Comparison of ENCODE assay signal across 1 cellular context in the genomic region with DNA sequence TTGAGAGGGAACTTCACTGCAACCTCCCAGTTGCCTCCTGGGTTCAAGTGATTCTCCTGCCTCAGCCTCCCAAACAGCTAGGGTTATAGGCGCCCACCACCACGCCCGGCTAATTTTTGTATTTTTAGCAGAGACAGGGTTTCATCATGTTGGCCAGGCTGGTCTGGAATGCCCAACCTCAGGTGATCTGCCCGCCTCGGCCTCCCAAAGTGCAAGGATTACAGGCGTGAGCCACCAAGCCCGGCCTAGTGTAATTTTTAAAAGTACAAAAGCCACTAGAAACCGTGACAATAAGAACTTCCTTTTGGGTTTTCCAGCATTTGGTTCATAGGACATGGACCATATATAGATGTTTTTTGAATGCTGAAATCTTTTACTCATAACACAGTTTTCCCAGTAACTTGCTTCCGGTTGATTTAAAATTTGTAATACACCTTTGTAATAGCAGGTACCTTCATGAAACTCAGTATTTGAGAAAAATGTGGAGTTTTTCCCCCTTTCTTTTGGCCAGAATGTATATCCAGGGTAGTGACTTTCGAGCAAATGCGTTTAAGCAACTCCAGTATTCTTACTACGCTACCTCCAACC.
TF ChIP-seq lines count a peak whose summit lies in the region.

No MANE protein-coding gene starts in this region.

TF ChIP-seq in K562, 482 proteins besides CTCF, POLR2A, EP300 and RAD21 (continues in another document):
- TF ChIP-seq CAMTA2 (CRISPR knock-in tag; conservative IDR thresholded peaks at IDR 0.05): no peak
- no peak for TF ChIP-seq STAT5A (IDR thresholded peaks at IDR 0.05; ENCODE audit: borderline replicate concordance, low read length)
- no peak for TF ChIP-seq PTBP1 (IDR thresholded peaks at IDR 0.05; ENCODE audit: low read depth, low read length)
- TF ChIP-seq MEIS2 (IDR thresholded peaks at IDR 0.05; ENCODE audit: partially characterized antibody): no peak
- TF ChIP-seq CBX5 (IDR thresholded peaks at IDR 0.05; ENCODE audit: borderline replicate concordance, low read depth): no peak
- TF ChIP-seq NONO (IDR thresholded peaks at IDR 0.05; ENCODE audit: low read depth in 2 of 2, low read length in 1 of 2): 0 out of 4 replicates have a peak, but pooled peaks of 1 of the 2 experiments have one; percentile 1
- TF ChIP-seq SPI1 (IDR thresholded peaks at IDR 0.05; ENCODE audit: borderline replicate concordance, low read depth, low read length): no peak
- TF ChIP-seq ELK3 (CRISPR knock-in tag; IDR thresholded peaks at IDR 0.05): no peak
- TF ChIP-seq NFATC3 (IDR thresholded peaks at IDR 0.05): no peak
- TF ChIP-seq MEF2D (tag; conservative IDR thresholded peaks at IDR 0.05; ENCODE audit: low read depth): 0 out of 2 replicates have a peak, but pooled peaks have one; percentile 36
- TF ChIP-seq NELFE (IDR thresholded peaks at IDR 0.05; ENCODE audit: insufficient read depth, insufficient read length): no peak
- peak; percentile 32; the same call in 1 of the 2 replicates for TF ChIP-seq DMBX1 (CRISPR knock-in tag; IDR thresholded peaks at IDR 0.05; ENCODE audit: borderline replicate concordance)
- TF ChIP-seq CEBPZ (IDR thresholded peaks at IDR 0.05; ENCODE audit: borderline replicate concordance, low read depth, low read length): no peak
- TF ChIP-seq ADNP (tag; IDR thresholded peaks at IDR 0.05): 0 out of 2 replicates have a peak, but pooled peaks have one; percentile 43
- no peak for TF ChIP-seq HES1 (IDR thresholded peaks at IDR 0.05; ENCODE audit: low read depth)
- no peak for TF ChIP-seq LEF1 (IDR thresholded peaks at IDR 0.05)
- no peak for TF ChIP-seq CTBP1 (IDR thresholded peaks at IDR 0.05; ENCODE audit: borderline replicate concordance)
- no peak for TF ChIP-seq ZNF282 (CRISPR knock-in tag; IDR thresholded peaks at IDR 0.05)
- no peak for TF ChIP-seq NR1H2 (CRISPR knock-in tag; IDR thresholded peaks at IDR 0.05)
- TF ChIP-seq TFAP4 (CRISPR knock-in tag; IDR thresholded peaks at IDR 0.05; ENCODE audit: borderline replicate concordance): no peak
- TF ChIP-seq RBM34 (IDR thresholded peaks at IDR 0.05; ENCODE audit: borderline replicate concordance, insufficient read depth, low read length): no peak
- TF ChIP-seq ETV1 (tag; conservative IDR thresholded peaks at IDR 0.05; ENCODE audit: low read depth): peak; percentile 76
- TF ChIP-seq FOXM1 (IDR thresholded peaks at IDR 0.05; ENCODE audit: low read depth): no peak
- peak; percentile 13; the same call in 1 of the 2 replicates for TF ChIP-seq FOXM1 (CRISPR knock-in tag; IDR thresholded peaks at IDR 0.05; ENCODE audit: low read depth)
- no peak for TF ChIP-seq ARHGAP35 (IDR thresholded peaks at IDR 0.05; ENCODE audit: partially characterized antibody)
- no peak for TF ChIP-seq MCM2 (IDR thresholded peaks at IDR 0.05; ENCODE audit: low read depth)
- TF ChIP-seq TRIM25 (IDR thresholded peaks at IDR 0.05; ENCODE audit: borderline replicate concordance): no peak
- TF ChIP-seq TOE1 (IDR thresholded peaks at IDR 0.05; ENCODE audit: borderline replicate concordance): no peak
- no peak for TF ChIP-seq TOE1 (CRISPR knock-in tag; IDR thresholded peaks at IDR 0.05; ENCODE audit: borderline replicate concordance, low read depth)
- no peak for TF ChIP-seq POU5F1 (IDR thresholded peaks at IDR 0.05; ENCODE audit: borderline replicate concordance, low read depth, low read length, partially characterized antibody)
- TF ChIP-seq GTF2A2 (tag; IDR thresholded peaks at IDR 0.05): 0 out of 2 replicates have a peak, but pooled peaks have one; percentile 48
- peak; percentile 49; the same call in 1 of the 2 replicates for TF ChIP-seq ELF1 (tag; IDR thresholded peaks at IDR 0.05)
- no peak for TF ChIP-seq POLR2H (tag; IDR thresholded peaks at IDR 0.05; ENCODE audit: low read depth)
- TF ChIP-seq ZBTB2 (IDR thresholded peaks at IDR 0.05): peak; percentile 16; the same call in 1 of the 2 replicates
- TF ChIP-seq, protein P1, sequence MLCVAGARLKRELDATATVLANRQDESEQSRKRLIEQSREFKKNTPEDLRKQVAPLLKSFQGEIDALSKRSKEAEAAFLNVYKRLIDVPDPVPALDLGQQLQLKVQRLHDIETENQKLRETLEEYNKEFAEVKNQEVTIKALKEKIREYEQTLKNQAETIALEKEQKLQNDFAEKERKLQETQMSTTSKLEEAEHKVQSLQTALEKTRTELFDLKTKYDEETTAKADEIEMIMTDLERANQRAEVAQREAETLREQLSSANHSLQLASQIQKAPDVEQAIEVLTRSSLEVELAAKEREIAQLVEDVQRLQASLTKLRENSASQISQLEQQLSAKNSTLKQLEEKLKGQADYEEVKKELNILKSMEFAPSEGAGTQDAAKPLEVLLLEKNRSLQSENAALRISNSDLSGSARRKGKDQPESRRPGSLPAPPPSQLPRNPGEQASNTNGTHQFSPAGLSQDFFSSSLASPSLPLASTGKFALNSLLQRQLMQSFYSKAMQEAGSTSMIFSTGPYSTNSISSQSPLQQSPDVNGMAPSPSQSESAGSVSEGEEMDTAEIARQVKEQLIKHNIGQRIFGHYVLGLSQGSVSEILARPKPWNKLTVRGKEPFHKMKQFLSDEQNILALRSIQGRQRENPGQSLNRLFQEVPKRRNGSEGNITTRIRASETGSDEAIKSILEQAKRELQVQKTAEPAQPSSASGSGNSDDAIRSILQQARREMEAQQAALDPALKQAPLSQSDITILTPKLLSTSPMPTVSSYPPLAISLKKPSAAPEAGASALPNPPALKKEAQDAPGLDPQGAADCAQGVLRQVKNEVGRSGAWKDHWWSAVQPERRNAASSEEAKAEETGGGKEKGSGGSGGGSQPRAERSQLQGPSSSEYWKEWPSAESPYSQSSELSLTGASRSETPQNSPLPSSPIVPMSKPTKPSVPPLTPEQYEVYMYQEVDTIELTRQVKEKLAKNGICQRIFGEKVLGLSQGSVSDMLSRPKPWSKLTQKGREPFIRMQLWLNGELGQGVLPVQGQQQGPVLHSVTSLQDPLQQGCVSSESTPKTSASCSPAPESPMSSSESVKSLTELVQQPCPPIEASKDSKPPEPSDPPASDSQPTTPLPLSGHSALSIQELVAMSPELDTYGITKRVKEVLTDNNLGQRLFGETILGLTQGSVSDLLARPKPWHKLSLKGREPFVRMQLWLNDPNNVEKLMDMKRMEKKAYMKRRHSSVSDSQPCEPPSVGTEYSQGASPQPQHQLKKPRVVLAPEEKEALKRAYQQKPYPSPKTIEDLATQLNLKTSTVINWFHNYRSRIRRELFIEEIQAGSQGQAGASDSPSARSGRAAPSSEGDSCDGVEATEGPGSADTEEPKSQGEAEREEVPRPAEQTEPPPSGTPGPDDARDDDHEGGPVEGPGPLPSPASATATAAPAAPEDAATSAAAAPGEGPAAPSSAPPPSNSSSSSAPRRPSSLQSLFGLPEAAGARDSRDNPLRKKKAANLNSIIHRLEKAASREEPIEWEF (CRISPR knock-in tag; IDR thresholded peaks at IDR 0.05): 0 out of 2 replicates have a peak, but pooled peaks have one; percentile 23
- no peak for TF ChIP-seq EP400 (IDR thresholded peaks at IDR 0.05)
- no peak for TF ChIP-seq CBX3 (IDR thresholded peaks at IDR 0.05; ENCODE audit: borderline replicate concordance in 1 of 2, low read length in 2 of 2)
- TF ChIP-seq SMAD4 (CRISPR knock-in tag; conservative IDR thresholded peaks at IDR 0.05): no peak
- no peak for TF ChIP-seq ZNF507 (tag; conservative IDR thresholded peaks at IDR 0.05)
- no peak for TF ChIP-seq MYC (IDR thresholded peaks at IDR 0.05; ENCODE audit: low read depth, low read length)
- peak; percentile 7; the same call in 1 of the 2 replicates for TF ChIP-seq MYC (CRISPR knock-in tag; IDR thresholded peaks at IDR 0.05; ENCODE audit: borderline replicate concordance, low read depth)
- no peak for TF ChIP-seq ZNF263 (CRISPR knock-in tag; IDR thresholded peaks at IDR 0.05; ENCODE audit: borderline replicate concordance)
- no peak for TF ChIP-seq IRF1 (CRISPR knock-in tag; IDR thresholded peaks at IDR 0.05; ENCODE audit: borderline replicate concordance)
- TF ChIP-seq ZNF280A (IDR thresholded peaks at IDR 0.05; ENCODE audit: low read depth, partially characterized antibody): no peak
- TF ChIP-seq HNRNPK (IDR thresholded peaks at IDR 0.05; ENCODE audit: low read depth, low read length, poor library complexity, severe bottlenecking): no peak
- no peak for TF ChIP-seq ESRRB (CRISPR knock-in tag; IDR thresholded peaks at IDR 0.05; ENCODE audit: borderline replicate concordance)
- no peak for TF ChIP-seq ERF (CRISPR knock-in tag; IDR thresholded peaks at IDR 0.05)
